Comparison of ENCODE assay signal across 1 cellular context in genomic region chr2:70946832-70947442, GRCh38.
TF ChIP-seq lines count a peak whose summit lies in the region.

No MANE protein-coding gene starts in this region.

TF ChIP-seq in H1, 55 proteins besides CTCF, POLR2A, EP300 and RAD21:
- TF ChIP-seq CHD1 (IDR thresholded peaks at IDR 0.05; ENCODE audit: low read depth, low read length) (no peak), SP4 (IDR thresholded peaks at IDR 0.05; ENCODE audit: low read length) (no peak), EZH2 (IDR thresholded peaks at IDR 0.05; ENCODE audit: low read depth, low read length, severe bottlenecking) (no peak), BCL11A (IDR thresholded peaks at IDR 0.05; ENCODE audit: low read depth in 2 of 2, low read length in 2 of 2) (no peak), TAF1 (IDR thresholded peaks at IDR 0.05; ENCODE audit: low read depth, low read length) (no peak), RFX5 (IDR thresholded peaks at IDR 0.05; ENCODE audit: borderline replicate concordance, low read depth, low read length) (no peak), HDAC2 (IDR thresholded peaks at IDR 0.05; ENCODE audit: borderline replicate concordance in 1 of 2, low read depth in 2 of 2, low read length in 2 of 2) (no peak), YY1 (IDR thresholded peaks at IDR 0.05; ENCODE audit: low read depth, low read length) (0 out of 2 replicates have a peak, but pooled peaks have one; percentile 35)
